Comparison of ENCODE assay signal across 8 cellular contexts in the genomic region with DNA sequence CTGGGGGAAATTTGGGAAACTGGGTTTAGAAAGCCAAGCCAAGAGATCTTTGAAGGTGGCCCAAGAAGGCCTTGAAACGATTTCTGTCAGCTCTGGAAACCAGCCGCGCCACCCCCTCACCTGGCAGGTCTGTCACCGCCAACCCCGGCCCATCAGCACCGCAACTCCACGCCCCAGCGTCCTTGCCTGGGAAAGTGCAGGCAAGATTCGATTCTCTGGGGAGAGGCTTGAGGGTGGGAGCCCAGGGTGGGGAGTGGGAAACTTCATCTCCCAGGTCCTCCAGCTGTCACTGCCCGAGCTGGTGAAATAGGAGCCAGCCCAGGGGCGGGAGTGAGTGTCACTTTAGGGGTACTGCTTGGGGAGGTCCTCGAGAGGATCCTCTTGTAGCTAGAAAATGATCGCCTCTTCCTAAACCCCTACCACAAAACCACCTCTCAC. TPM values are rescaled to one million over a fixed set of nuclear protein-coding genes. Genes with fewer than 3 reads are reported as not detected.
DNase-seq lines count a peak whose midpoint lies in the region; ATAC-seq, FAIRE-seq and TF ChIP-seq lines count a peak whose summit lies in the region.

No MANE protein-coding gene starts in this region.

- WGBS in IMR-90 (ENCODE audit: extremely low coverage in 2 of 2, insufficient read length in 1 of 2), 2 experiments, result no CpG with 5 or more reads among the region's 13 CpGs
- 47% methylated on average over 12 of the region's 13 CpGs for WGBS in GM12878 (ENCODE audit: insufficient coverage, insufficient replicate concordance, low lambda C conversion rate, missing lambda C conversion rate)

- peaks cover 29% of the 10 kb centered on the region for H3K27me3 ChIP-seq in IMR-90 (ENCODE audit: control insufficient read depth, insufficient read depth, low read length)
- H3K27me3 ChIP-seq in GM12878 (replicated peaks in 1 of 2; ENCODE audit: control insufficient read depth in 2 of 2, insufficient read depth in 2 of 2, low read length in 1 of 2), result no peaks in the 10 kb centered on the region; a peak in 3 of 4 replicates
- H3K27me3 ChIP-seq in uterus, result no peaks in the 10 kb centered on the region

- SMC1A ChIA-PET in GM12878 (lab: Charles Lee; ENCODE audit: uncharacterized antibody, unreplicated experiment), result interaction anchor here (0.7 to 0.8 kb wide), 2 partner anchors 29 to 44 kb away, joined by 3 read pairs; no protein-coding TSS in a partner anchor

- no peaks in the 10 kb centered on the region for H3K79me1 ChIP-seq in IMR-90 (ENCODE audit: low read depth in 1 of 2, low read length in 2 of 2)

- no peak overlapping the region for H2BK15ac ChIP-seq in IMR-90 (ENCODE audit: low read depth, low read length)

- TF ChIP-seq POLR2A in IMR-90 (IDR thresholded peaks at IDR 0.05; ENCODE audit: low read depth, low read length) (no peak), GM12878 (IDR thresholded peaks at IDR 0.05; ENCODE audit: low read depth, low read length) (no peak), uterus (IDR thresholded peaks at IDR 0.05) (no peak)

- H2BK5ac ChIP-seq in IMR-90 (ENCODE audit: low read depth, low read length, poor library complexity, severe bottlenecking), result no peak overlapping the region

- TF ChIP-seq RAD21 in IMR-90 (IDR thresholded peaks at IDR 0.05; ENCODE audit: low read length) (no peak), GM12878 (IDR thresholded peaks at IDR 0.05; ENCODE audit: insufficient read depth, low read depth, low read length) (no peak)

- peak overlapping the region; percentile 52; the same call in 1 of the 2 replicates for H3K14ac ChIP-seq in IMR-90 (replicated peaks; ENCODE audit: low read depth, low read length)

- peaks cover 2% of the 10 kb centered on the region for H3K36me3 Mint-ChIP-seq in memory B cell

- H2AFZ ChIP-seq in IMR-90 (replicated peaks; ENCODE audit: low read length, poor library complexity), result peak overlapping the region; percentile 91
- H2AFZ ChIP-seq in GM12878 (ENCODE audit: control insufficient read depth, low read depth, low read length), result peak overlapping the region; percentile 58

- peak overlapping the region; percentile 38; the same call in 1 of the 2 replicates for H3K18ac ChIP-seq in IMR-90 (ENCODE audit: low read depth, low read length)

- no peak overlapping the region for H3K27ac Mint-ChIP-seq in memory B cell

- H3K4me3 Mint-ChIP-seq in memory B cell, result peak overlapping the region; percentile 86

- dilution Hi-C loops in IMR-90 (cut with HindIII; ENCODE audit: low sequenced_read_pairs, unreplicated experiment), result no loop called here

- in situ Hi-C loops in IMR-90 (cut with MboI; ENCODE audit: low sequenced_read_pairs) (no loop called here), GM12878 (cut with MboI) (no loop called here)

- POLR2A ChIA-PET in IMR-90 (lab: Charles Lee; ENCODE audit: unreplicated experiment), result no interaction called here
- POLR2A ChIA-PET in GM12878 (lab: Charles Lee), result interaction anchor here (1.0 kb wide), 1 partner anchor 52 kb away, joined by 3 read pairs; no protein-coding TSS in a partner anchor

- RAD21 ChIA-PET in GM12878 (lab: Charles Lee; ENCODE audit: unreplicated experiment), result no interaction called here

- H3K9ac ChIP-seq in IMR-90 (ENCODE audit: low read depth, low read length), result peak overlapping the region; percentile 24; the same call in 1 of the 2 replicates
- H3K9ac ChIP-seq in GM12878 (ENCODE audit: control insufficient read depth, insufficient read depth, low read length), result no peak overlapping the region

- H3K4me3 ChIP-seq in IMR-90 (ENCODE audit: insufficient read depth, low read depth, low read length) (peak overlapping the region; percentile 49), GM12878 (peak overlapping the region; percentile 36; the same call in 1 of the 2 replicates), uterus (peak overlapping the region; percentile 48 to 78)

- no peak overlapping the region; the same call in 1 of the 2 replicates for H3K23ac ChIP-seq in IMR-90 (ENCODE audit: low read depth, low read length)

- H3K4me2 ChIP-seq in IMR-90 (ENCODE audit: low read depth, low read length) (peak overlapping the region; percentile 85), GM12878 (ENCODE audit: control insufficient read depth, insufficient read depth) (peak overlapping the region; percentile 55)

- H3K4me1 ChIP-seq in IMR-90 (ENCODE audit: control insufficient read depth, insufficient read depth, low read length) (no peaks in the 10 kb centered on the region; the same call in 1 of the 2 replicates), GM12878 (ENCODE audit: control insufficient read depth, insufficient read depth, low read length) (no peaks in the 10 kb centered on the region; the same call in 1 of the 2 replicates), uterus (no peaks in the 10 kb centered on the region)

- H3K4me1 Mint-ChIP-seq in memory B cell, result peaks cover 5% of the 10 kb centered on the region

- no peak overlapping the region; the same call in 1 of the 2 replicates for H4K91ac ChIP-seq in IMR-90 (ENCODE audit: insufficient read depth, low read depth, low read length)

- peak overlapping the region; percentile 55 for H4K5ac ChIP-seq in IMR-90 (ENCODE audit: low read depth, low read length)

- no peak overlapping the region for H2BK20ac ChIP-seq in IMR-90 (ENCODE audit: low read depth, low read length)

- no peaks in the 10 kb centered on the region for H3K79me2 ChIP-seq in GM12878 (ENCODE audit: control insufficient read depth, insufficient read depth, low read length)

- TF ChIP-seq CTCF in IMR-90 (conservative IDR thresholded peaks at IDR 0.05; ENCODE audit: low read depth, low read length), result no peak
- no peak for TF ChIP-seq CTCF in GM12878 (IDR thresholded peaks at IDR 0.05 in 2 of 3, conservative IDR thresholded peaks at IDR 0.05 in 1 of 3; ENCODE audit: control insufficient read depth in 2 of 3, extremely low read depth in 1 of 3, insufficient read depth in 1 of 3, low read depth in 3 of 3, low read length in 3 of 3)
- TF ChIP-seq CTCF in uterus (IDR thresholded peaks at IDR 0.05), result no peak

- H2BK120ac ChIP-seq in IMR-90 (ENCODE audit: low read depth, low read length), result no peak overlapping the region; the same call in 1 of the 2 replicates

- H4K8ac ChIP-seq in IMR-90 (ENCODE audit: low read depth in 2 of 2, low read length in 2 of 2), result peak overlapping the region in 1 of 2 experiments; percentile 72; a peak in 3 of 4 replicates

- H3K36me3 ChIP-seq in IMR-90 (ENCODE audit: control insufficient read depth, insufficient read depth, low read length) (no peaks in the 10 kb centered on the region), GM12878 (ENCODE audit: control insufficient read depth in 2 of 2, insufficient read depth in 2 of 2, low read length in 1 of 2) (no peaks in the 10 kb centered on the region), uterus (no peaks in the 10 kb centered on the region)

- BruUV-seq in IMR-90 (replicated peaks; lab: Mats Ljungman, UMichigan) (no TSS peak), GM12878 (replicated peaks; lab: Mats Ljungman, UMichigan) (no TSS peak)

- no peak; the same call in 1 of the 2 replicates for ATAC-seq in IMR-90 (ENCODE audit: low read depth)
- ATAC-seq in GM12878, result peak; percentile 30; the same call in 2 of the 3 replicates
- ATAC-seq in memory B cell (ENCODE audit: low read depth), result peak; percentile 16

- no peak for FAIRE-seq in GM12878 (lab: Jason Lieb, UNC)

- no peak for TF ChIP-seq EP300 in GM12878 (IDR thresholded peaks at IDR 0.05; ENCODE audit: borderline replicate concordance in 1 of 2, control insufficient read depth in 1 of 2, low read depth in 2 of 2, low read length in 2 of 2)

- H3K9me3 ChIP-seq in IMR-90 (ENCODE audit: control insufficient read depth, insufficient read depth, low read length) (no peaks in the 10 kb centered on the region), GM12878 (replicated peaks; ENCODE audit: control insufficient read depth, insufficient read depth, low read length) (no peaks in the 10 kb centered on the region), uterus (no peaks in the 10 kb centered on the region)

- no peaks in the 10 kb centered on the region for H3K9me3 Mint-ChIP-seq in memory B cell

- H3K9me1 ChIP-seq in IMR-90 (ENCODE audit: insufficient read depth, low read length), result no peaks in the 10 kb centered on the region; the same call in 1 of the 2 replicates

- DNase-seq in activated T-cell treated with anti-CD3 and anti-CD28 coated beads for 4 hours (peak; percentile 8), IMR-90 (no peak), GM12878 (ENCODE audit: low read depth, low spot score) (no peak), memory B cell (ENCODE audit: low spot score in 2 of 2) (no peak), uterus (peak in 1 of 2 donors; percentile 38), HUDEP-2 (lab: John Stamatoyannopoulos, UW; ENCODE audit: unreplicated experiment in 76 of 76) (no peak)
- DNase-seq in activated T-cell treated with anti-CD3 and anti-CD28 coated beads, Interleukin-2, amount 50 U/mL, for 1 hour, result no peak
- DNase-seq in activated CD8-positive, alpha-beta memory T cell treated with anti-CD3 and anti-CD28 coated beads, Interleukin-2, amount 50 U/mL, for 4 hours, result no peak

- H3K27ac ChIP-seq in IMR-90 (ENCODE audit: insufficient read depth, low read length) (no peak overlapping the region), GM12878 (ENCODE audit: control insufficient read depth, insufficient read depth) (no peak overlapping the region), uterus (peak overlapping the region; percentile 69 to 73)

- intact Hi-C loops in IMR-90 (cut with micrococcal nuclease), result loop anchor here (5.0 kb wide), 1 partner anchor 54 kb away; no protein-coding TSS in a partner anchor
- intact Hi-C loops in GM12878 (cut with micrococcal nuclease; ENCODE audit: unreplicated experiment), result no loop called here
- intact Hi-C loops in uterus (cut with DNase I; ENCODE audit: low total_unique reads), result loop anchor here (5.0 to 10.0 kb wide), 2 partner anchors 59 to 64 kb away; a partner anchor contains a TSS

- no peak overlapping the region; the same call in 1 of the 2 replicates for H3K4ac ChIP-seq in IMR-90 (ENCODE audit: low read depth, low read length)

- H3K27me3 Mint-ChIP-seq in memory B cell, result peaks cover 3% of the 10 kb centered on the region

- no peak overlapping the region for H2AK5ac ChIP-seq in IMR-90 (ENCODE audit: low read depth, low read length)

- H3K56ac ChIP-seq in IMR-90 (ENCODE audit: extremely low read depth, insufficient read depth, low read length), result no peak overlapping the region

- peak overlapping the region; percentile 62 for H2AK9ac ChIP-seq in IMR-90 (replicated peaks; ENCODE audit: low read depth, low read length, poor library complexity)

- H4K20me1 ChIP-seq in IMR-90 (ENCODE audit: insufficient read depth, low read length) (peaks cover 4% of the 10 kb centered on the region), GM12878 (ENCODE audit: control insufficient read depth, insufficient read depth) (no peaks in the 10 kb centered on the region; the same call in 1 of the 2 replicates)

- CTCF ChIA-PET in IMR-90 (lab: Yijun Ruan, JAX) (no interaction called here), GM12878 (lab: Yijun Ruan, JAX) (interaction anchor here (1.1 to 1.2 kb wide), 2 partner anchors 29 to 108 kb away, joined by 3 to 6 read pairs; no protein-coding TSS in a partner anchor)

RNA-seq across cellular contexts. Expression of a gene that starts 2.2 kb away (rescaled TPM):
- under 0.01 TPM in 1 of 2 replicates, not detected in the other for total RNA-seq in IMR-90 (2012; rRNA removed)
- polyA plus RNA-seq in IMR-90 (2012; rRNA removed), result 0.67 and 0.77 TPM in 2 replicates
- 0.43 and 0.89 TPM in 2 replicates for polyA plus RNA-seq in IMR-90 (2012; cell fraction: cytosol; rRNA removed)
- polyA plus RNA-seq in IMR-90 (2012; cell fraction: nucleus; rRNA removed; ENCODE audit: low replicate concordance), result 3.8 and 5.6 TPM in 2 replicates
- 0.77 and 0.93 TPM in 2 replicates for total RNA-seq in GM12878 (2013; cell fraction: nucleolus; rRNA removed)
- total RNA-seq in GM12878 (2014; rRNA removed), result not detected in 2 replicates
- not detected in 2 replicates for total RNA-seq in GM12878 (2014; rRNA removed; fragmentation: Illumina TruSeq; extraction: Trizol)
- total RNA-seq in GM12878 (2021), result not detected in 2 replicates
- not detected for polyA plus RNA-seq in GM12878 (2011; ENCODE audit: low read depth)
- not detected in 2 replicates for polyA plus RNA-seq in GM12878 (2011; rRNA removed)
- polyA plus RNA-seq in GM12878 (2011; cell fraction: cytosol; rRNA removed), result 0.07 TPM in 1 of 2 replicates, not detected in the other
- 0.35 and 0.45 TPM in 2 replicates for polyA plus RNA-seq in GM12878 (2011; cell fraction: nucleus; rRNA removed)
- 0.19 and 0.34 TPM in 2 replicates for polyA plus RNA-seq in GM12878 (2012)
- not detected in 2 replicates for polyA plus RNA-seq in GM12878 (2014; fragmentation: Illumina TruSeq; extraction: Trizol)
- not detected for polyA plus RNA-seq in GM12878 (2014; fragmentation: Nextera tagmentation; extraction: Ambion mirVana)
- 0.04 TPM in 1 of 2 replicates, not detected in the other for polyA plus RNA-seq in GM12878 (2014; rRNA removed)
- not detected for polyA plus RNA-seq in GM12878 (2016; fragmentation: Nextera tagmentation; extraction: Ambion mirVana)
- polyA minus RNA-seq in GM12878 (2011; rRNA and poly(A)+ RNA removed), result 0.05 TPM in 1 of 2 replicates, not detected in the other
- not detected in 2 replicates for polyA minus RNA-seq in GM12878 (2011; cell fraction: cytosol; rRNA and poly(A)+ RNA removed)
- not detected in 2 replicates for polyA minus RNA-seq in GM12878 (2011; cell fraction: nucleus; rRNA and poly(A)+ RNA removed)
- 10 to 100 TPM in 3 of 4 donors, 1 to 10 TPM in 1; 5.2 to 23.6 (median 14.3) TPM for total RNA-seq in uterus

Comparison
In these comparisons a context has a peak if more than half of its experiments do, and no peak if none do; other contexts are left out.
1. H3K27ac ChIP-seq: peak in uterus (2 of 2); none in IMR-90 (single experiment) and GM12878 (single experiment).
2. Peak in every context shown above with its lines, with median percentiles within 50 percentile points of each other: H3K4me3 ChIP-seq.